In genomic region chr7:30469303-30469702, GRCh38 we compare ENCODE assay signal across 8 cellular contexts. TPM values are rescaled to one million over a fixed set of nuclear protein-coding genes. Genes with fewer than 3 reads are reported as not detected.
DNase-seq lines count a peak whose midpoint lies in the region; ATAC-seq and TF ChIP-seq lines count a peak whose summit lies in the region.

No MANE protein-coding gene starts in this region.

- ATAC-seq in HG03460 (IDR thresholded peaks at IDR 0.05; ENCODE audit: unreplicated experiment) = no peak

- DNase-seq in Calu3 (peak; percentile 78), NCI-H226 (peak; percentile 100), dermis microvascular lymphatic vessel endothelial cell (ENCODE audit: low read depth in 2 of 2) (peak; percentile 91 to 99), lower leg skin (ENCODE audit: low spot score in 2 of 2) (peak; percentile 56 to 94)
- no peak for DNase-seq in stimulated activated CD4-positive, alpha-beta T cell treated with anti-CD3 and anti-CD28 coated beads, Interleukin-2, amount 100 ng/mL, for 24 hours
- no peak for DNase-seq in activated naive CD4-positive, alpha-beta T cell (lab: John Stamatoyannopoulos, UW)

- peaks cover 11% of the 10 kb centered on the region for H3K4me1 Mint-ChIP-seq in Calu3 (ENCODE audit: low read depth, unreplicated experiment)

- peak overlapping the region; percentile 19 for H3K27ac ChIP-seq in thymus (ENCODE audit: low read depth)

- H3K9me3 ChIP-seq in thymus (ENCODE audit: control insufficient read depth) = no peaks in the 10 kb centered on the region

- peaks cover 10% of the 10 kb centered on the region for H3K4me1 ChIP-seq in thymus (ENCODE audit: control insufficient read depth, insufficient read depth, low read length)

- WGBS in lower leg skin, 2 donors = 29 to 31% methylated on average over 5 of the region's 5 CpGs
- 88% methylated on average over 5 of the region's 5 CpGs for WGBS in thymus

- H3K4me3 ChIP-seq in lower leg skin (ENCODE audit: low read depth, poor library complexity, severe bottlenecking) = no peak overlapping the region
- no peak overlapping the region for H3K4me3 ChIP-seq in thymus (ENCODE audit: low read length)

- TF ChIP-seq CTCF in Calu3 (IDR thresholded peaks at IDR 0.05; ENCODE audit: unreplicated experiment) (peak; percentile 33), lower leg skin (IDR thresholded peaks at IDR 0.05) (peak in 1 of 3 donors; percentile 12)

- intact Hi-C loops in Calu3 (cut with micrococcal nuclease; ENCODE audit: unreplicated experiment) = no loop called here
- intact Hi-C loops in lower leg skin (cut with DNase I; ENCODE audit: low total_unique reads) = no loop called here

- no peak for TF ChIP-seq POLR2A in lower leg skin (IDR thresholded peaks at IDR 0.05)

- BruUV-seq in Calu3 (replicated peaks; lab: Mats Ljungman, UMichigan) = no TSS peak

- no peaks in the 10 kb centered on the region for H3K27me3 ChIP-seq in thymus (ENCODE audit: control insufficient read depth, insufficient read depth)

- no peak overlapping the region for H3K27ac Mint-ChIP-seq in Calu3 (ENCODE audit: unreplicated experiment)

- H3K4me3 Mint-ChIP-seq in Calu3 (ENCODE audit: low read depth, unreplicated experiment) = no peak overlapping the region

- no peaks in the 10 kb centered on the region for H3K36me3 Mint-ChIP-seq in Calu3 (ENCODE audit: insufficient read depth, unreplicated experiment)

- CTCF ChIA-PET in Calu3 (lab: Charles Lee) = interaction anchor here (1.5 kb wide), 1 partner anchor 9 kb away, joined by 4 read pairs; the partner anchor contains the start of gene NOD1

- no peaks in the 10 kb centered on the region for H3K9me3 Mint-ChIP-seq in Calu3 (ENCODE audit: low read depth, unreplicated experiment)

- H3K27me3 Mint-ChIP-seq in Calu3 (ENCODE audit: unreplicated experiment) = no peaks in the 10 kb centered on the region

- H3K36me3 ChIP-seq in thymus (ENCODE audit: control insufficient read depth, insufficient read depth) = no peaks in the 10 kb centered on the region

RNA-seq across cellular contexts. Expression of gene NOD1, which starts 9.3 kb away (rescaled TPM):
- total RNA-seq in Calu3 (2022) (11.7 and 12.0 TPM in 2 replicates), dermis microvascular lymphatic vessel endothelial cell (18.5 and 30.0 TPM in 2 replicates), lower leg skin (10 to 100 TPM in 3 of 4 donors, 1 to 10 TPM in 1; 5.1 to 14.5 (median 10.9) TPM)
- polyA plus RNA-seq in thymus = 13.6 TPM

RNA-seq across cellular contexts. Expression of gene GGCT, which starts 35.3 kb away (rescaled TPM):
- total RNA-seq in Calu3 (2022) (81.2 and 90.6 TPM in 2 replicates), dermis microvascular lymphatic vessel endothelial cell (21.0 and 33.4 TPM in 2 replicates), lower leg skin (10 to 100 TPM; 40.0 to 66.2 (median 60.8) TPM)
- polyA plus RNA-seq in thymus = 85.4 TPM

Comparison
In these comparisons a context has a peak if more than half of its experiments do, and no peak if none do; other contexts are left out.
1. DNase-seq: peak in Calu3 (single experiment), NCI-H226 (single experiment), dermis microvascular lymphatic vessel endothelial cell (2 of 2) and lower leg skin (2 of 2); none in stimulated activated CD4-positive, alpha-beta T cell treated with anti-CD3 and anti-CD28 coated beads, Interleukin-2, amount 100 ng/mL, for 24 hours (0 of 2) and activated naive CD4-positive, alpha-beta T cell (0 of 4).